16 cellular contexts compared by ENCODE assay signal in genomic region chr7:132255898-132256297, GRCh38.
DNase-seq lines count a peak whose midpoint lies in the region; ATAC-seq and TF ChIP-seq lines count a peak whose summit lies in the region.
"Had no signal": no experiment of that assay in that cellular context is flagged by ENCODE, and none has a peak within 500 bp of the region (broad histone marks: within the 10 kb centered on the region; RNA-seq: fewer than 3 reads in every experiment).

No MANE protein-coding gene starts in this region.

- H3K27ac ChIP-seq in left ventricle myocardium inferior (replicated peaks) (peak overlapping the region; percentile 64), upper lobe of right lung (no peak overlapping the region), Peyer's patch (no peak overlapping the region)
- H3K27ac ChIP-seq: A549, neural progenitor cell, uterus had no signal

- DNase-seq in NCI-H2171 treated with DMSO at 0.1 percent for 48 hours (lab: John Stamatoyannopoulos, UW): peak; percentile 53
- no peak for DNase-seq in NCI-H2171 (lab: John Stamatoyannopoulos, UW)
- DNase-seq in astrocyte of the hippocampus (ENCODE audit: low read depth, low spot score): peak; percentile 22
- DNase-seq in left ventricle myocardium inferior: peak; percentile 48
- peak; percentile 67 for DNase-seq in upper lobe of right lung
- DNase-seq in middle frontal gyrus (ENCODE audit: extremely low spot score, low spot score): no peak
- DNase-seq in Peyer's patch: no peak
- DNase-seq in activated naive CD4-positive, alpha-beta T cell treated with anti-CD3 and anti-CD28 coated beads, Interleukin-2, amount 50 U/mL, for 72 hours (ENCODE audit: low spot score in 2 of 2): no peak
- DNase-seq: DMS53; KG1; stimulated activated CD4-positive, alpha-beta T cell treated with anti-CD3 and anti-CD28 coated beads, Interleukin-12 subunit alpha, Interleukin-12 subunit beta, amount 100 ng/mL, for 4 hours; uterus had no signal

- H3K4me1 ChIP-seq in left ventricle myocardium inferior (peaks cover 42% of the 10 kb centered on the region), upper lobe of right lung (no peaks in the 10 kb centered on the region), Peyer's patch (peaks cover 0 to 7% (median 0%) of the 10 kb centered on the region in 4 donors)
- H3K4me1 ChIP-seq: uterus had no signal

- intact Hi-C loops in left ventricle myocardium inferior (cut with micrococcal nuclease): loop anchor here (10.0 kb wide), 1 partner anchor 311 kb away; no protein-coding TSS in a partner anchor
- intact Hi-C loops in upper lobe of right lung (cut with DNase I): no loop called here

- H3K9me3 ChIP-seq in left ventricle myocardium inferior (replicated peaks) (no peaks in the 10 kb centered on the region), upper lobe of right lung (no peaks in the 10 kb centered on the region), Peyer's patch (no peaks in the 10 kb centered on the region)
- H3K9me3 ChIP-seq: A549, uterus had no signal

- no peak for TF ChIP-seq POLR2A in Peyer's patch (IDR thresholded peaks at IDR 0.05)

- H3K9me3 Mint-ChIP-seq in activated naive CD4-positive, alpha-beta T cell treated with anti-CD3 and anti-CD28 coated beads, Interleukin-2, amount 50 U/mL, for 72 hours: peaks cover 0 to 3% of the 10 kb centered on the region in 2 donors
- H3K9me3 Mint-ChIP-seq: activated naive CD4-positive, alpha-beta T cell treated with anti-CD3 and anti-CD28 coated beads, Interleukin-2, amount 50 U/mL, for 24 hours; neural progenitor cell had no signal

- no peak overlapping the region for H3K27ac Mint-ChIP-seq in activated naive CD4-positive, alpha-beta T cell treated with anti-CD3 and anti-CD28 coated beads, Interleukin-2, amount 50 U/mL, for 72 hours
- H3K27ac Mint-ChIP-seq: activated naive CD4-positive, alpha-beta T cell treated with anti-CD3 and anti-CD28 coated beads, Interleukin-2, amount 50 U/mL, for 24 hours; neural progenitor cell had no signal

- H3K27me3 ChIP-seq in left ventricle myocardium inferior (ENCODE audit: low read depth) (no peaks in the 10 kb centered on the region), upper lobe of right lung (no peaks in the 10 kb centered on the region), Peyer's patch (no peaks in the 10 kb centered on the region)
- H3K27me3 ChIP-seq: neural progenitor cell, uterus had no signal

- H3K36me3 ChIP-seq in left ventricle myocardium inferior: no peaks in the 10 kb centered on the region
- no peaks in the 10 kb centered on the region for H3K36me3 ChIP-seq in upper lobe of right lung
- H3K36me3 ChIP-seq in Peyer's patch: no peaks in the 10 kb centered on the region
- H3K36me3 ChIP-seq: neural progenitor cell, uterus had no signal

- peak; percentile 8 for ATAC-seq in upper lobe of right lung
- ATAC-seq in activated naive CD4-positive, alpha-beta T cell treated with anti-CD3 and anti-CD28 coated beads, Interleukin-2, amount 50 U/mL, for 72 hours: no peak
- ATAC-seq: A549, Panc1 had no signal

- H3K4me3 ChIP-seq in left ventricle myocardium inferior: no peak overlapping the region
- H3K4me3 ChIP-seq in upper lobe of right lung: no peak overlapping the region
- H3K4me3 ChIP-seq in Peyer's patch: no peak overlapping the region
- H3K4me3 ChIP-seq: A549, neural progenitor cell, uterus had no signal

- no peaks in the 10 kb centered on the region for H3K36me3 Mint-ChIP-seq in activated naive CD4-positive, alpha-beta T cell treated with anti-CD3 and anti-CD28 coated beads, Interleukin-2, amount 50 U/mL, for 72 hours
- H3K36me3 Mint-ChIP-seq: activated naive CD4-positive, alpha-beta T cell treated with anti-CD3 and anti-CD28 coated beads, Interleukin-2, amount 50 U/mL, for 24 hours; neural progenitor cell had no signal

- TF ChIP-seq CTCF in left ventricle myocardium inferior (IDR thresholded peaks at IDR 0.05; ENCODE audit: borderline replicate concordance) (no peak), upper lobe of right lung (IDR thresholded peaks at IDR 0.05) (no peak), Peyer's patch (IDR thresholded peaks at IDR 0.05) (no peak)

Comparison
In these comparisons a context has a peak if more than half of its experiments do, and no peak if none do; other contexts are left out.
1. DNase-seq: peak in NCI-H2171 treated with DMSO at 0.1 percent for 48 hours (single experiment), astrocyte of the hippocampus (single experiment), left ventricle myocardium inferior (single experiment) and upper lobe of right lung (single experiment); none in NCI-H2171 (single experiment), middle frontal gyrus (single experiment), Peyer's patch (0 of 3) and activated naive CD4-positive, alpha-beta T cell treated with anti-CD3 and anti-CD28 coated beads, Interleukin-2, amount 50 U/mL, for 72 hours (0 of 2).